Comparison of ENCODE assay signal across 26 cellular contexts in genomic region chr12:25728196-25728595, GRCh38.
"Had no signal": no experiment of that assay in that cellular context is flagged by ENCODE, and none has a peak within 500 bp of the region (broad histone marks: within the 10 kb centered on the region; RNA-seq: fewer than 3 reads in every experiment).

No MANE protein-coding gene starts in this region.

- H3K4me1 ChIP-seq: lower lobe of right lung, psoas muscle, right lobe of liver had no signal

- H3K27me3 ChIP-seq: esophagus squamous epithelium, right lobe of liver, suprapubic skin, vagina had no signal

- H3K27ac ChIP-seq: esophagus squamous epithelium, lower lobe of right lung, psoas muscle, right lobe of liver, suprapubic skin, vagina had no signal

- H3K9me3 ChIP-seq: esophagus squamous epithelium, lower lobe of right lung, psoas muscle, right lobe of liver, suprapubic skin, vagina had no signal

- DNase-seq: cortex of kidney; effector memory CD8-positive, alpha-beta T cell; erythroblast; esophagus squamous epithelium; hypothalamus; immature natural killer cell; islet precursor cell; kidney glomerular epithelial cell; left colon; left ventricle myocardium superior; lower lobe of right lung; naive thymus-derived CD8-positive, alpha-beta T cell; nephron progenitor cell; nucleus accumbens; posterior cingulate gyrus; psoas muscle; retina; right lobe of liver; small intestine; stimulated activated CD4-positive, alpha-beta T cell treated with anti-CD3 and anti-CD28 coated beads, Interleukin-15, amount 100 ng/mL, for 24 hours; stimulated activated CD4-positive, alpha-beta T cell treated with anti-CD3 and anti-CD28 coated beads, Interleukin-2, amount 100 ng/mL, for 48 hours; stimulated activated naive CD4-positive, alpha-beta T cell; stimulated activated naive CD8-positive, alpha-beta T cell treated with anti-CD3 and anti-CD28 coated beads, Interleukin-15, amount 100 ng/mL, for 72 hours; trophoblast cell had no signal

- H3K36me3 ChIP-seq: esophagus squamous epithelium, lower lobe of right lung, right lobe of liver, suprapubic skin, vagina had no signal

- H3K4me3 ChIP-seq: esophagus squamous epithelium, lower lobe of right lung, psoas muscle, right lobe of liver, suprapubic skin, vagina had no signal
